ENCODE assay signal across 8 cellular contexts in genomic region chr3:194333212-194333980, GRCh38. TPM values are rescaled to one million over a fixed set of nuclear protein-coding genes. Genes with fewer than 3 reads are reported as not detected.
DNase-seq lines count a peak whose midpoint lies in the region; ATAC-seq and TF ChIP-seq lines count a peak whose summit lies in the region.

No MANE protein-coding gene starts in this region.

- peaks cover 23% of the 10 kb centered on the region for H3K4me1 ChIP-seq in body of pancreas

- DNase-seq in SK-N-MC (ENCODE audit: low read depth, low spot score) (no peak), body of pancreas (peak; percentile 84 to 90 (median 86)), iris pigment epithelial cell (ENCODE audit: low read depth) (peak; percentile 83), NCI-H1694 treated with DMSO at 0.1 percent for 48 hours (lab: John Stamatoyannopoulos, UW) (no peak), DMS153 (lab: John Stamatoyannopoulos, UW) (no peak)
- DNase-seq in stimulated activated CD4-positive, alpha-beta T cell treated with anti-CD3 and anti-CD28 coated beads, Interleukin-15, amount 100 ng/mL, for 24 hours = peak; percentile 92

- H3K4me3 ChIP-seq in SK-N-MC (peak overlapping the region; percentile 86), body of pancreas (peak overlapping the region in 1 of 2 donors; percentile 0)

- H3K9me3 ChIP-seq in SK-N-MC (ENCODE audit: low read depth, low read length) = no peaks in the 10 kb centered on the region
- no peaks in the 10 kb centered on the region for H3K9me3 ChIP-seq in body of pancreas

- H3K27me3 ChIP-seq in body of pancreas = peaks cover 0 to 5% of the 10 kb centered on the region in 2 donors

- H3K27ac ChIP-seq in SK-N-MC (no peak overlapping the region), body of pancreas (no peak overlapping the region)

- 2 to 5% methylated on average over 11 to 67 of the region's 69 CpGs for WGBS in body of pancreas, 2 donors

- TF ChIP-seq POLR2A in body of pancreas (IDR thresholded peaks at IDR 0.05) = no peak

- H3K9ac ChIP-seq in SK-N-MC (ENCODE audit: insufficient read length) = peak overlapping the region; percentile 42

- H3K36me3 ChIP-seq in SK-N-MC (ENCODE audit: insufficient read depth, low read length) (no peaks in the 10 kb centered on the region), body of pancreas (replicated peaks in 1 of 2; ENCODE audit: insufficient read depth in 1 of 2, low read depth in 2 of 2) (no peaks in the 10 kb centered on the region)

- intact Hi-C loops in body of pancreas (cut with DNase I) = loop anchor here (10.0 kb wide), 1 partner anchor 669 kb away; no protein-coding TSS in a partner anchor

- TF ChIP-seq CTCF in body of pancreas (IDR thresholded peaks at IDR 0.05) = peak; percentile 95 to 99 (median 97)

- ATAC-seq in GM18499 (IDR thresholded peaks at IDR 0.05; ENCODE audit: insufficient read depth, unreplicated experiment) (peak; percentile 88), HG02943 (IDR thresholded peaks at IDR 0.05; ENCODE audit: low read depth, unreplicated experiment) (peak; percentile 81), body of pancreas (peak; percentile 91)

RNA-seq across cellular contexts. Expression of gene CPN2, which starts 17.7 kb away (rescaled TPM):
- not detected for total RNA-seq in body of pancreas

RNA-seq across cellular contexts. Expression of gene LRRC15, which starts 36.1 kb away (rescaled TPM):
- under 1 TPM in 1 of 2 donors, not detected in 1; 0.26 TPM for total RNA-seq in body of pancreas

Comparison
In these comparisons a context has a peak if more than half of its experiments do, and no peak if none do; other contexts are left out.
1. DNase-seq: peak in body of pancreas (4 of 4), iris pigment epithelial cell (single experiment) and stimulated activated CD4-positive, alpha-beta T cell treated with anti-CD3 and anti-CD28 coated beads, Interleukin-15, amount 100 ng/mL, for 24 hours (single experiment); none in SK-N-MC (single experiment), NCI-H1694 treated with DMSO at 0.1 percent for 48 hours (single experiment) and DMS153 (single experiment).
2. Peak in every context shown above with its lines, with median percentiles within 50 percentile points of each other: ATAC-seq.